9 cellular contexts compared by ENCODE assay signal in the genomic region with DNA sequence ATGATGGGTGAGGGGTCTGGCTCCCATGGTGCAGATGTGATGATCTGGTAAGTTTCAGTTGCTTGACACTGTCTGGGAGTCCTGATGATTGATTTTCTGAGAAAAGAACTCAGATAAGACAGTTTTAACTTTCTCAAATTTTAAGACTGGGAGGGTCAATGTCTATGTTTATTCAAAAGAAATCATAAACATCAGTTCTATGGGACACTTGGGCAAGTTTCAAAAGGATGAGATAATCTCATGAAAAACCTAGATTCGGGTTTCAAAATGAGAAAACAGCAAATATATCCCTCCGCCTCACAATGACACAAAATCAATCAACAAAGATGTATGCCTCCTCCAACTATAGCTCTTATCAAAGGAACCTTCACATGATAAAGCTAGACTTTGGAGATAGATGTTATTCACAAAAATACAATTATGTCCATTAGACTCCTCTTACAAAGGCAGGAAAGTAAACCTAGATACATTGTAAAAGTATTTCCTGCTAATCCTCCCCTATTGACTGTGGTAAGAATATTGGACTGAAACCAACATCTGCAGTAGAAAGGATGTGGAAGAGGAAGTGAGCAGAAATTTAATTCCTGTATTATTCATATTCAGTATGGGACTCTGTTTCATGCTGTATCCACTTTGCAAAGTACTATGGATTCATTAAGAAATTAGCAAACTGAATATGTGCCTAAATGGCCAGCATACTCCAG. TPM values are rescaled to one million over a fixed set of nuclear protein-coding genes. Genes with fewer than 3 reads are reported as not detected.
DNase-seq lines count a peak whose midpoint lies in the region; ATAC-seq and TF ChIP-seq lines count a peak whose summit lies in the region.
"Had no signal": no experiment of that assay in that cellular context is flagged by ENCODE, and none has a peak within 500 bp of the region (broad histone marks: within the 10 kb centered on the region; RNA-seq: fewer than 3 reads in every experiment).

No MANE protein-coding gene starts in this region.

- H3K4me1 ChIP-seq in PC-3 (ENCODE audit: insufficient read depth, low read length) (peaks cover 16% of the 10 kb centered on the region), hepatocyte (ENCODE audit: insufficient read depth) (no peaks in the 10 kb centered on the region)

- H3K9me3 ChIP-seq in PC-3 (ENCODE audit: low read length) (no peaks in the 10 kb centered on the region), hepatocyte (ENCODE audit: low read depth) (no peaks in the 10 kb centered on the region)

- no peak overlapping the region for H3K4me3 Mint-ChIP-seq in immature natural killer cell

- no peak overlapping the region for H3K27ac Mint-ChIP-seq in immature natural killer cell

- H3K4me3 ChIP-seq in PC-3 (ENCODE audit: low read length), result no peak overlapping the region
- no peak overlapping the region for H3K4me3 ChIP-seq in hepatocyte
- no peak overlapping the region for H3K4me3 ChIP-seq in dorsolateral prefrontal cortex

- H3K4me2 ChIP-seq in PC-3 (ENCODE audit: low read length) (peak overlapping the region; percentile 41), hepatocyte (no peak overlapping the region)

- no peaks in the 10 kb centered on the region for H3K27me3 Mint-ChIP-seq in immature natural killer cell (ENCODE audit: low read depth in 3 of 3)

- DNase-seq in AML-193 (lab: John Stamatoyannopoulos, UW) (peak; percentile 49 to 76), PC-3 (peak; percentile 54), hepatocyte (ENCODE audit: low spot score) (no peak), immature natural killer cell (no peak), dorsolateral prefrontal cortex (no peak)
- DNase-seq in activated CD4-positive, CD25-positive, alpha-beta regulatory T cell (lab: John Stamatoyannopoulos, UW), result no peak
- DNase-seq: T-helper 2 cell had no signal

- H3K27ac ChIP-seq in PC-3 (ENCODE audit: low read length) (no peak overlapping the region), hepatocyte (no peak overlapping the region), dorsolateral prefrontal cortex (no peak overlapping the region)

- H3K36me3 Mint-ChIP-seq in immature natural killer cell, result no peaks in the 10 kb centered on the region

- H3K9me2 ChIP-seq in PC-3 (replicated peaks; ENCODE audit: low read length) (no peaks in the 10 kb centered on the region), hepatocyte (replicated peaks; ENCODE audit: insufficient read depth) (no peaks in the 10 kb centered on the region)

- ATAC-seq in GM19372 (IDR thresholded peaks at IDR 0.05; ENCODE audit: low read depth, unreplicated experiment) (peak; percentile 86), HG03060 (IDR thresholded peaks at IDR 0.05; ENCODE audit: low read depth, unreplicated experiment) (peak; percentile 97), PC-3 (peak; percentile 91)

- no peaks in the 10 kb centered on the region for H3K27me3 ChIP-seq in PC-3 (ENCODE audit: low read length)
- no peaks in the 10 kb centered on the region for H3K27me3 ChIP-seq in hepatocyte
- H3K27me3 ChIP-seq in dorsolateral prefrontal cortex, result no peaks in the 10 kb centered on the region

- no peak overlapping the region for H3K9ac ChIP-seq in PC-3 (ENCODE audit: low read length)

- H2AFZ ChIP-seq in PC-3 (ENCODE audit: low read length) (no peak overlapping the region), hepatocyte (no peak overlapping the region)

- no peaks in the 10 kb centered on the region for H3F3A ChIP-seq in PC-3 (ENCODE audit: low read length, unreplicated experiment)

- H3K4me1 Mint-ChIP-seq in immature natural killer cell, result no peaks in the 10 kb centered on the region

- POLR2A ChIA-PET in PC-3 (lab: Charles Lee; ENCODE audit: unreplicated experiment), result no interaction called here

- H3K36me3 ChIP-seq in PC-3 (ENCODE audit: low read depth, low read length) (no peaks in the 10 kb centered on the region), hepatocyte (replicated peaks; ENCODE audit: insufficient read depth, low read depth) (no peaks in the 10 kb centered on the region)

- H4K20me1 ChIP-seq in PC-3 (ENCODE audit: low read length), result no peaks in the 10 kb centered on the region
- no peaks in the 10 kb centered on the region for H4K20me1 ChIP-seq in hepatocyte (ENCODE audit: insufficient read depth, poor library complexity, severe bottlenecking)

- H3K79me2 ChIP-seq in PC-3 (ENCODE audit: low read length), result no peaks in the 10 kb centered on the region
- no peaks in the 10 kb centered on the region for H3K79me2 ChIP-seq in hepatocyte

- TF ChIP-seq CTCF in PC-3 (conservative IDR thresholded peaks at IDR 0.05; ENCODE audit: low read depth, low read length) (no peak), hepatocyte (IDR thresholded peaks at IDR 0.05; ENCODE audit: poor library complexity) (no peak), dorsolateral prefrontal cortex (IDR thresholded peaks at IDR 0.05 in 54 of 56, conservative IDR thresholded peaks at IDR 0.05 in 2 of 56; ENCODE audit: low read depth in 1 of 56, partially characterized antibody in 56 of 56) (no peak)

- BruUV-seq in PC-3 (replicated peaks; lab: Mats Ljungman, UMichigan), result no TSS peak

- CTCF ChIA-PET in PC-3 (lab: Charles Lee), result no interaction called here

- WGBS in hepatocyte (ENCODE audit: low lambda C conversion rate, missing lambda C conversion rate), result 81% methylated on average over 2 of the region's 2 CpGs

- intact Hi-C loops in PC-3 (cut with micrococcal nuclease) (no loop called here), dorsolateral prefrontal cortex (cut with DNase I) (no loop called here)

- no peaks in the 10 kb centered on the region for H3K9me3 Mint-ChIP-seq in immature natural killer cell

RNA-seq across cellular contexts. Expression of a gene that starts 21.6 kb away (rescaled TPM):
- total RNA-seq in PC-3 (2014; rRNA removed), result 7.4 and 9.5 TPM in 2 replicates
- total RNA-seq in hepatocyte, result 13.2 and 13.4 TPM in 2 replicates
- 13.4 and 14.9 TPM in 2 replicates for polyA plus RNA-seq in hepatocyte
- 10 to 100 TPM; 25.4 to 28.3 (median 26.7) TPM for polyA plus RNA-seq in immature natural killer cell
- total RNA-seq in dorsolateral prefrontal cortex, result 10 to 100 TPM; 24.9 to 78.0 (median 51.0) TPM

RNA-seq across cellular contexts. Expression of a gene that starts 52.3 kb away (rescaled TPM):
- total RNA-seq in PC-3 (2014; rRNA removed), result not detected in 2 replicates
- not detected in 2 replicates for total RNA-seq in hepatocyte
- polyA plus RNA-seq in hepatocyte, result 0.40 TPM in 1 of 2 replicates, not detected in the other
- not detected for polyA plus RNA-seq in immature natural killer cell
- not detected for total RNA-seq in dorsolateral prefrontal cortex

Comparison
In these comparisons a context has a peak if more than half of its experiments do, and no peak if none do; other contexts are left out.
1. DNase-seq: peak in AML-193 (2 of 2) and PC-3 (single experiment); none in hepatocyte (single experiment), activated CD4-positive, CD25-positive, alpha-beta regulatory T cell (0 of 4), immature natural killer cell (0 of 3) and dorsolateral prefrontal cortex (0 of 10).
2. Peak in every context shown above with its lines, with median percentiles within 50 percentile points of each other: ATAC-seq.